In the genomic region with DNA sequence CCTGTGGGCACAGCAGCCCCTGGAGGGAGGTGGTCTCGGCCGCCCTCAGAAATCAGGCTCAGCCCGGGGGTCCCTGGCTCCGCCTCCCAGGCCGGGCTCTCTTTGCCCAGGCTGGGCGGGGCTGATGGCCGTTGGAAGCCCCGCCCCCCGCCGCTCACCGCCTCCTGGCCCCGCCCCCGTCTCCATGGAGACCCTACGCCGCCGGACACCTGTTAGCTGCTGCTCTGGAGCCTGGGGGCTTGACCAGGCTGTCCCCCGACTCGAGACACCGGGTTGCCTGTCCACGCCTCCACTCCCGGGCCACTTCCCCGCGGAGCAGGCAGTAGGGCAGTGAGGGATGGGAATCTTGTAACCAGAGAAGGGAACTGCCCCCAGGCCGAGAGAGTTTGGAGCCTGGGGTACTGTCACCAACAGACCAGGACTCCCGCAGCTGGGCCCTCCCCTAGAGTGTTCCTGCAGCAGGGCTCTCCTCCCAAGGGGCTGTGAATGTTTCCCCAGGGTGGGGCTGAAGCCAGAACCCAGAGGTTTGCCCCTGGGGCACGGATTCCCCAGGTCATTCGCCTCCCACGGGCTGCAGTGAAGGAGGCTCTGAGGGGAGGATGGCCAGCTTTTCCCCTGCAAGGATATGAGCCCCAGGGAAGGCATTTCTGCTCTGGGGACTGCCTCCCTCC, we compare ENCODE assay signal across 1 cellular context.
TF ChIP-seq lines count a peak whose summit lies in the region.

No MANE protein-coding gene starts in this region.

TF ChIP-seq in HCT116, 20 proteins besides CTCF, POLR2A, EP300 and RAD21:
- TF ChIP-seq, protein P1, sequence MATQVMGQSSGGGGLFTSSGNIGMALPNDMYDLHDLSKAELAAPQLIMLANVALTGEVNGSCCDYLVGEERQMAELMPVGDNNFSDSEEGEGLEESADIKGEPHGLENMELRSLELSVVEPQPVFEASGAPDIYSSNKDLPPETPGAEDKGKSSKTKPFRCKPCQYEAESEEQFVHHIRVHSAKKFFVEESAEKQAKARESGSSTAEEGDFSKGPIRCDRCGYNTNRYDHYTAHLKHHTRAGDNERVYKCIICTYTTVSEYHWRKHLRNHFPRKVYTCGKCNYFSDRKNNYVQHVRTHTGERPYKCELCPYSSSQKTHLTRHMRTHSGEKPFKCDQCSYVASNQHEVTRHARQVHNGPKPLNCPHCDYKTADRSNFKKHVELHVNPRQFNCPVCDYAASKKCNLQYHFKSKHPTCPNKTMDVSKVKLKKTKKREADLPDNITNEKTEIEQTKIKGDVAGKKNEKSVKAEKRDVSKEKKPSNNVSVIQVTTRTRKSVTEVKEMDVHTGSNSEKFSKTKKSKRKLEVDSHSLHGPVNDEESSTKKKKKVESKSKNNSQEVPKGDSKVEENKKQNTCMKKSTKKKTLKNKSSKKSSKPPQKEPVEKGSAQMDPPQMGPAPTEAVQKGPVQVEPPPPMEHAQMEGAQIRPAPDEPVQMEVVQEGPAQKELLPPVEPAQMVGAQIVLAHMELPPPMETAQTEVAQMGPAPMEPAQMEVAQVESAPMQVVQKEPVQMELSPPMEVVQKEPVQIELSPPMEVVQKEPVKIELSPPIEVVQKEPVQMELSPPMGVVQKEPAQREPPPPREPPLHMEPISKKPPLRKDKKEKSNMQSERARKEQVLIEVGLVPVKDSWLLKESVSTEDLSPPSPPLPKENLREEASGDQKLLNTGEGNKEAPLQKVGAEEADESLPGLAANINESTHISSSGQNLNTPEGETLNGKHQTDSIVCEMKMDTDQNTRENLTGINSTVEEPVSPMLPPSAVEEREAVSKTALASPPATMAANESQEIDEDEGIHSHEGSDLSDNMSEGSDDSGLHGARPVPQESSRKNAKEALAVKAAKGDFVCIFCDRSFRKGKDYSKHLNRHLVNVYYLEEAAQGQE (IDR thresholded peaks at IDR 0.05; ENCODE audit: low read depth) = no peak
- TF ChIP-seq FOSL1 (IDR thresholded peaks at IDR 0.05; ENCODE audit: low read depth) = no peak
- TF ChIP-seq, protein P2, sequence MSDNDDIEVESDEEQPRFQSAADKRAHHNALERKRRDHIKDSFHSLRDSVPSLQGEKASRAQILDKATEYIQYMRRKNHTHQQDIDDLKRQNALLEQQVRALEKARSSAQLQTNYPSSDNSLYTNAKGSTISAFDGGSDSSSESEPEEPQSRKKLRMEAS (IDR thresholded peaks at IDR 0.05) = no peak
- no peak for TF ChIP-seq ZFX (IDR thresholded peaks at IDR 0.05)
- no peak for TF ChIP-seq EZH2phosphoT487 (IDR thresholded peaks at IDR 0.05; ENCODE audit: borderline replicate concordance)
- no peak for TF ChIP-seq SIN3A (IDR thresholded peaks at IDR 0.05; ENCODE audit: low read depth)
- no peak for TF ChIP-seq SP1 (IDR thresholded peaks at IDR 0.05; ENCODE audit: low read depth)
- TF ChIP-seq ZNF274 (IDR thresholded peaks at IDR 0.05; ENCODE audit: low read depth, low read length) = no peak
- TF ChIP-seq EZH2 (IDR thresholded peaks at IDR 0.05) = no peak
- no peak for TF ChIP-seq JUND (IDR thresholded peaks at IDR 0.05)
- TF ChIP-seq, protein P3, sequence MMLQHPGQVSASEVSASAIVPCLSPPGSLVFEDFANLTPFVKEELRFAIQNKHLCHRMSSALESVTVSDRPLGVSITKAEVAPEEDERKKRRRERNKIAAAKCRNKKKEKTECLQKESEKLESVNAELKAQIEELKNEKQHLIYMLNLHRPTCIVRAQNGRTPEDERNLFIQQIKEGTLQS (IDR thresholded peaks at IDR 0.05) = no peak
